Comparison of ENCODE assay signal across 1 cellular context in the genomic region with DNA sequence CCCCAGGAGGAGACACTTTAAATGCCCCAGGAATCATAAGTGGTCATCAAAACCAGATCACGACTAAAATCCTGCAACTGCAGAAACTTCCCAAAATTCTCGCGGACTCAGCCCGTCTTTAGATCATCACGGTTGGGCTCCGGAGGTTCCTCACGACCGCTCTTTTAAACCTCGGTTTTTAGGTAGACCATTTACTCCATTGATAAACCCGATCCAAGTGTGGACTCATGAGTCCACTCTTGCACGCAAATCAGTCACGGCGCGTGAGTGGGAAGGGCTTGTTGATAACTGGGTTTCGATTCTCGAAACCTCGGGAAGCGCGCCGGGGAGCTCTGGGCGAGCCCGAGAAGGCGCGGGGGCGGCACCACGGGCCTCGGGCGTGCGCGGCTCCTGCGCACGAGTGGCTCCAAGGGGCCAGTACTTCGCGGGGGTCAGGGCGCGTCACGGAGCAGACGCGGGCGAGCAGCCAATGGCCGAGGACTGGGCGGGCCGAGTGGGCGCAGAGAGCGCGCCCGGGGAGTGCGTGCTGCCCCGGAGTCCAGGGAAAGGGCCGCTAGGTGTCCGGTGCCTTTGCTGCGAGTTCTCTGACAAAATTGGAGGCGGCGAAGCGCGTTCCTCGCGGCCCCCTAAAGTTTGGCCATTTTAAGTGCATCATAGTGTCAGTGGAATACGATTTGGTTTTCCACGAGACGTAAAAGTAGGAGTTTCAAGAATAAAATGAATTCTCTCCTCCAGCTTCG.
TF ChIP-seq lines count a peak whose summit lies in the region.

No MANE protein-coding gene starts in this region.

TF ChIP-seq in WTC11, 78 proteins besides CTCF, POLR2A, EP300 and RAD21 (continued from another document):
- TF ChIP-seq, protein P1, sequence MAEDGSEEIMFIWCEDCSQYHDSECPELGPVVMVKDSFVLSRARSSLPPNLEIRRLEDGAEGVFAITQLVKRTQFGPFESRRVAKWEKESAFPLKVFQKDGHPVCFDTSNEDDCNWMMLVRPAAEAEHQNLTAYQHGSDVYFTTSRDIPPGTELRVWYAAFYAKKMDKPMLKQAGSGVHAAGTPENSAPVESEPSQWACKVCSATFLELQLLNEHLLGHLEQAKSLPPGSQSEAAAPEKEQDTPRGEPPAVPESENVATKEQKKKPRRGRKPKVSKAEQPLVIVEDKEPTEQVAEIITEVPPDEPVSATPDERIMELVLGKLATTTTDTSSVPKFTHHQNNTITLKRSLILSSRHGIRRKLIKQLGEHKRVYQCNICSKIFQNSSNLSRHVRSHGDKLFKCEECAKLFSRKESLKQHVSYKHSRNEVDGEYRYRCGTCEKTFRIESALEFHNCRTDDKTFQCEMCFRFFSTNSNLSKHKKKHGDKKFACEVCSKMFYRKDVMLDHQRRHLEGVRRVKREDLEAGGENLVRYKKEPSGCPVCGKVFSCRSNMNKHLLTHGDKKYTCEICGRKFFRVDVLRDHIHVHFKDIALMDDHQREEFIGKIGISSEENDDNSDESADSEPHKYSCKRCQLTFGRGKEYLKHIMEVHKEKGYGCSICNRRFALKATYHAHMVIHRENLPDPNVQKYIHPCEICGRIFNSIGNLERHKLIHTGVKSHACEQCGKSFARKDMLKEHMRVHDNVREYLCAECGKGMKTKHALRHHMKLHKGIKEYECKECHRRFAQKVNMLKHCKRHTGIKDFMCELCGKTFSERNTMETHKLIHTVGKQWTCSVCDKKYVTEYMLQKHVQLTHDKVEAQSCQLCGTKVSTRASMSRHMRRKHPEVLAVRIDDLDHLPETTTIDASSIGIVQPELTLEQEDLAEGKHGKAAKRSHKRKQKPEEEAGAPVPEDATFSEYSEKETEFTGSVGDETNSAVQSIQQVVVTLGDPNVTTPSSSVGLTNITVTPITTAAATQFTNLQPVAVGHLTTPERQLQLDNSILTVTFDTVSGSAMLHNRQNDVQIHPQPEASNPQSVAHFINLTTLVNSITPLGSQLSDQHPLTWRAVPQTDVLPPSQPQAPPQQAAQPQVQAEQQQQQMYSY (CRISPR knock-in tag; IDR thresholded peaks at IDR 0.05) = 0 out of 2 replicates have a peak, but pooled peaks have one; percentile 21
- TF ChIP-seq JUN (CRISPR knock-in tag; IDR thresholded peaks at IDR 0.05) (no peak), ZNF671 (CRISPR knock-in tag; IDR thresholded peaks at IDR 0.05) (no peak), GTF2I (CRISPR knock-in tag; conservative IDR thresholded peaks at IDR 0.05) (no peak), ELF4 (CRISPR knock-in tag; IDR thresholded peaks at IDR 0.05; ENCODE audit: low read depth) (no peak), ESRRA (CRISPR knock-in tag; IDR thresholded peaks at IDR 0.05; ENCODE audit: borderline replicate concordance) (peak; percentile 57; the same call in 1 of the 2 replicates), ZNF396 (CRISPR knock-in tag; IDR thresholded peaks at IDR 0.05; ENCODE audit: borderline replicate concordance) (no peak), FOXK1 (CRISPR knock-in tag; IDR thresholded peaks at IDR 0.05) (no peak), NFYB (CRISPR knock-in tag; conservative IDR thresholded peaks at IDR 0.05; ENCODE audit: low read depth) (peak; percentile 72), GABPB1 (CRISPR knock-in tag; IDR thresholded peaks at IDR 0.05) (peak; percentile 48; the same call in 1 of the 2 replicates), ZNF121 (CRISPR knock-in tag; IDR thresholded peaks at IDR 0.05) (no peak), ATF1 (CRISPR knock-in tag; IDR thresholded peaks at IDR 0.05) (no peak)
- TF ChIP-seq, protein P2, sequence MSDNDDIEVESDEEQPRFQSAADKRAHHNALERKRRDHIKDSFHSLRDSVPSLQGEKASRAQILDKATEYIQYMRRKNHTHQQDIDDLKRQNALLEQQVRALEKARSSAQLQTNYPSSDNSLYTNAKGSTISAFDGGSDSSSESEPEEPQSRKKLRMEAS (CRISPR knock-in tag; IDR thresholded peaks at IDR 0.05) = peak; percentile 58; the same call in 1 of the 2 replicates
- TF ChIP-seq, protein P3, sequence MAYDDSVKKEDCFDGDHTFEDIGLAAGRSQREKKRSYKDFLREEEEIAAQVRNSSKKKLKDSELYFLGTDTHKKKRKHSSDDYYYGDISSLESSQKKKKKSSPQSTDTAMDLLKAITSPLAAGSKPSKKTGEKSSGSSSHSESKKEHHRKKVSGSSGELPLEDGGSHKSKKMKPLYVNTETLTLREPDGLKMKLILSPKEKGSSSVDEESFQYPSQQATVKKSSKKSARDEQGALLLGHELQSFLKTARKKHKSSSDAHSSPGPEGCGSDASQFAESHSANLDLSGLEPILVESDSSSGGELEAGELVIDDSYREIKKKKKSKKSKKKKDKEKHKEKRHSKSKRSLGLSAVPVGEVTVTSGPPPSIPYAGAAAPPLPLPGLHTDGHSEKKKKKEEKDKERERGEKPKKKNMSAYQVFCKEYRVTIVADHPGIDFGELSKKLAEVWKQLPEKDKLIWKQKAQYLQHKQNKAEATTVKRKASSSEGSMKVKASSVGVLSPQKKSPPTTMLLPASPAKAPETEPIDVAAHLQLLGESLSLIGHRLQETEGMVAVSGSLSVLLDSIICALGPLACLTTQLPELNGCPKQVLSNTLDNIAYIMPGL (CRISPR knock-in tag; IDR thresholded peaks at IDR 0.05) = 0 out of 2 replicates have a peak, but pooled peaks have one; percentile 78
- TF ChIP-seq, protein P4, sequence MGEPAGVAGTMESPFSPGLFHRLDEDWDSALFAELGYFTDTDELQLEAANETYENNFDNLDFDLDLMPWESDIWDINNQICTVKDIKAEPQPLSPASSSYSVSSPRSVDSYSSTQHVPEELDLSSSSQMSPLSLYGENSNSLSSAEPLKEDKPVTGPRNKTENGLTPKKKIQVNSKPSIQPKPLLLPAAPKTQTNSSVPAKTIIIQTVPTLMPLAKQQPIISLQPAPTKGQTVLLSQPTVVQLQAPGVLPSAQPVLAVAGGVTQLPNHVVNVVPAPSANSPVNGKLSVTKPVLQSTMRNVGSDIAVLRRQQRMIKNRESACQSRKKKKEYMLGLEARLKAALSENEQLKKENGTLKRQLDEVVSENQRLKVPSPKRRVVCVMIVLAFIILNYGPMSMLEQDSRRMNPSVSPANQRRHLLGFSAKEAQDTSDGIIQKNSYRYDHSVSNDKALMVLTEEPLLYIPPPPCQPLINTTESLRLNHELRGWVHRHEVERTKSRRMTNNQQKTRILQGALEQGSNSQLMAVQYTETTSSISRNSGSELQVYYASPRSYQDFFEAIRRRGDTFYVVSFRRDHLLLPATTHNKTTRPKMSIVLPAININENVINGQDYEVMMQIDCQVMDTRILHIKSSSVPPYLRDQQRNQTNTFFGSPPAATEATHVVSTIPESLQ (CRISPR knock-in tag; IDR thresholded peaks at IDR 0.05) = no peak
- TF ChIP-seq, protein P5, sequence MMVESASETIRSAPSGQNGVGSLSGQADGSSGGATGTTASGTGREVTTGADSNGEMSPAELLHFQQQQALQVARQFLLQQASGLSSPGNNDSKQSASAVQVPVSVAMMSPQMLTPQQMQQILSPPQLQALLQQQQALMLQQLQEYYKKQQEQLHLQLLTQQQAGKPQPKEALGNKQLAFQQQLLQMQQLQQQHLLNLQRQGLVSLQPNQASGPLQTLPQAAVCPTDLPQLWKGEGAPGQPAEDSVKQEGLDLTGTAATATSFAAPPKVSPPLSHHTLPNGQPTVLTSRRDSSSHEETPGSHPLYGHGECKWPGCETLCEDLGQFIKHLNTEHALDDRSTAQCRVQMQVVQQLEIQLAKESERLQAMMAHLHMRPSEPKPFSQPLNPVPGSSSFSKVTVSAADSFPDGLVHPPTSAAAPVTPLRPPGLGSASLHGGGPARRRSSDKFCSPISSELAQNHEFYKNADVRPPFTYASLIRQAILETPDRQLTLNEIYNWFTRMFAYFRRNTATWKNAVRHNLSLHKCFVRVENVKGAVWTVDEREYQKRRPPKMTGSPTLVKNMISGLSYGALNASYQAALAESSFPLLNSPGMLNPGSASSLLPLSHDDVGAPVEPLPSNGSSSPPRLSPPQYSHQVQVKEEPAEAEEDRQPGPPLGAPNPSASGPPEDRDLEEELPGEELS (CRISPR knock-in tag; IDR thresholded peaks at IDR 0.05) = no peak
- TF ChIP-seq, protein P6, sequence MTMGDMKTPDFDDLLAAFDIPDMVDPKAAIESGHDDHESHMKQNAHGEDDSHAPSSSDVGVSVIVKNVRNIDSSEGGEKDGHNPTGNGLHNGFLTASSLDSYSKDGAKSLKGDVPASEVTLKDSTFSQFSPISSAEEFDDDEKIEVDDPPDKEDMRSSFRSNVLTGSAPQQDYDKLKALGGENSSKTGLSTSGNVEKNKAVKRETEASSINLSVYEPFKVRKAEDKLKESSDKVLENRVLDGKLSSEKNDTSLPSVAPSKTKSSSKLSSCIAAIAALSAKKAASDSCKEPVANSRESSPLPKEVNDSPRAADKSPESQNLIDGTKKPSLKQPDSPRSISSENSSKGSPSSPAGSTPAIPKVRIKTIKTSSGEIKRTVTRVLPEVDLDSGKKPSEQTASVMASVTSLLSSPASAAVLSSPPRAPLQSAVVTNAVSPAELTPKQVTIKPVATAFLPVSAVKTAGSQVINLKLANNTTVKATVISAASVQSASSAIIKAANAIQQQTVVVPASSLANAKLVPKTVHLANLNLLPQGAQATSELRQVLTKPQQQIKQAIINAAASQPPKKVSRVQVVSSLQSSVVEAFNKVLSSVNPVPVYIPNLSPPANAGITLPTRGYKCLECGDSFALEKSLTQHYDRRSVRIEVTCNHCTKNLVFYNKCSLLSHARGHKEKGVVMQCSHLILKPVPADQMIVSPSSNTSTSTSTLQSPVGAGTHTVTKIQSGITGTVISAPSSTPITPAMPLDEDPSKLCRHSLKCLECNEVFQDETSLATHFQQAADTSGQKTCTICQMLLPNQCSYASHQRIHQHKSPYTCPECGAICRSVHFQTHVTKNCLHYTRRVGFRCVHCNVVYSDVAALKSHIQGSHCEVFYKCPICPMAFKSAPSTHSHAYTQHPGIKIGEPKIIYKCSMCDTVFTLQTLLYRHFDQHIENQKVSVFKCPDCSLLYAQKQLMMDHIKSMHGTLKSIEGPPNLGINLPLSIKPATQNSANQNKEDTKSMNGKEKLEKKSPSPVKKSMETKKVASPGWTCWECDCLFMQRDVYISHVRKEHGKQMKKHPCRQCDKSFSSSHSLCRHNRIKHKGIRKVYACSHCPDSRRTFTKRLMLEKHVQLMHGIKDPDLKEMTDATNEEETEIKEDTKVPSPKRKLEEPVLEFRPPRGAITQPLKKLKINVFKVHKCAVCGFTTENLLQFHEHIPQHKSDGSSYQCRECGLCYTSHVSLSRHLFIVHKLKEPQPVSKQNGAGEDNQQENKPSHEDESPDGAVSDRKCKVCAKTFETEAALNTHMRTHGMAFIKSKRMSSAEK (CRISPR knock-in tag; IDR thresholded peaks at IDR 0.05; ENCODE audit: borderline replicate concordance) = no peak
TF ChIP-seq in WTC11: peak in this region for 8.
